In genomic region chr3:142151240-142151639, GRCh38 we compare ENCODE assay signal across 2 cellular contexts.
TF ChIP-seq lines count a peak whose summit lies in the region.

No MANE protein-coding gene starts in this region.

TF ChIP-seq in HepG2, 621 proteins besides CTCF, POLR2A, EP300 and RAD21:
- TF ChIP-seq ATM (IDR thresholded peaks at IDR 0.05; ENCODE audit: borderline replicate concordance) (no peak), SMAD3 (CRISPR knock-in tag; IDR thresholded peaks at IDR 0.05) (no peak), ARHGAP35 (CRISPR knock-in tag; IDR thresholded peaks at IDR 0.05; ENCODE audit: borderline replicate concordance) (no peak), FUBP1 (CRISPR knock-in tag; IDR thresholded peaks at IDR 0.05; ENCODE audit: borderline replicate concordance) (no peak), ZNF784 (CRISPR knock-in tag; IDR thresholded peaks at IDR 0.05; ENCODE audit: borderline replicate concordance) (no peak), MAFK (conservative IDR thresholded peaks at IDR 0.05 in 1 of 2, IDR thresholded peaks at IDR 0.05 in 1 of 2; ENCODE audit: low read length in 2 of 2) (peak; percentile 57 to 71), NAIF1 (CRISPR knock-in tag; IDR thresholded peaks at IDR 0.05; ENCODE audit: borderline replicate concordance) (no peak), ZNF326 (CRISPR knock-in tag; IDR thresholded peaks at IDR 0.05; ENCODE audit: borderline replicate concordance) (no peak), CENPT (CRISPR knock-in tag; IDR thresholded peaks at IDR 0.05; ENCODE audit: low read depth) (no peak), ZNF710 (CRISPR knock-in tag; IDR thresholded peaks at IDR 0.05; ENCODE audit: borderline replicate concordance) (no peak), MAFF (IDR thresholded peaks at IDR 0.05; ENCODE audit: low read depth, low read length) (peak; percentile 60; the same call in 1 of the 2 replicates)

TF ChIP-seq in K562, 482 proteins besides CTCF, POLR2A, EP300 and RAD21:
- TF ChIP-seq ZNF444 (CRISPR knock-in tag; IDR thresholded peaks at IDR 0.05) (no peak), ZNF316 (IDR thresholded peaks at IDR 0.05) (peak; percentile 23; the same call in 1 of the 2 replicates), C11orf30 (IDR thresholded peaks at IDR 0.05; ENCODE audit: low read depth) (peak; percentile 29; the same call in 1 of the 2 replicates), ATF3 (IDR thresholded peaks at IDR 0.05) (no peak), ATF3 (CRISPR knock-in tag; conservative IDR thresholded peaks at IDR 0.05) (no peak)
